1 cellular context compared by ENCODE assay signal in the genomic region with DNA sequence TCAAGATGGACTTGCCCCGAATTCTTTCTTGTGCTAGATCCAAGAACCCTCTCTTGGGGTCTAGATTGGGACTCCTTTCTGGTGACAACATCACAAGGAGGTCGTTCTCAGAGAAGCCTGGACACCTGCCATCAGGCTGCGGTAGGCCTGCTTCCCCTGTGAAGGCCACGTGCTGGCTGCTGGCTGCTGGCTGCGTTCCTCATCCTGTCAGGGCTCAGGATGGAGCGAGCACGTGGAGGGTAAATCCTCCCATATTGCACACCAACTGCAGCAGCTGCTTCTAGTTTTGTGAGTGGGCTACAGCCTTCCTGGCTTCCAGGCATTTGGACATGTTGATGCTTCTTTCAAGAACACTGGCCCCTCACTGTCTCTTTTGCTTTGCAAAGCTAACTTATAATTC.
A peak's percentile ranks its signal among the peaks of the same experiment; 100 is the strongest.
TF ChIP-seq lines count a peak whose summit lies in the region.

No MANE protein-coding gene starts in this region.

TF ChIP-seq in GM12878, 131 proteins besides CTCF, POLR2A, EP300 and RAD21 (continued from another document):
- TF ChIP-seq, protein P1, sequence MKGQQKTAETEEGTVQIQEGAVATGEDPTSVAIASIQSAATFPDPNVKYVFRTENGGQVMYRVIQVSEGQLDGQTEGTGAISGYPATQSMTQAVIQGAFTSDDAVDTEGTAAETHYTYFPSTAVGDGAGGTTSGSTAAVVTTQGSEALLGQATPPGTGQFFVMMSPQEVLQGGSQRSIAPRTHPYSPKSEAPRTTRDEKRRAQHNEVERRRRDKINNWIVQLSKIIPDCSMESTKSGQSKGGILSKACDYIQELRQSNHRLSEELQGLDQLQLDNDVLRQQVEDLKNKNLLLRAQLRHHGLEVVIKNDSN (IDR thresholded peaks at IDR 0.05; ENCODE audit: borderline replicate concordance, extremely low read length, insufficient read depth, low read depth, low read length), result peak; percentile 24
- no peak for TF ChIP-seq ZBED1 (IDR thresholded peaks at IDR 0.05; ENCODE audit: borderline replicate concordance)
TF ChIP-seq in GM12878: peak in this region for 2.
